ENCODE assay signal across 8 cellular contexts in genomic region chr7:158613481-158613880, GRCh38. TPM values are rescaled to one million over a fixed set of nuclear protein-coding genes. Genes with fewer than 3 reads are reported as not detected.
A peak's percentile ranks its signal among the peaks of the same experiment; 100 is the strongest.
DNase-seq lines count a peak whose midpoint lies in the region; ATAC-seq, FAIRE-seq and TF ChIP-seq lines count a peak whose summit lies in the region.
"Had no signal": no experiment of that assay in that cellular context is flagged by ENCODE, and none has a peak within 500 bp of the region (broad histone marks: within the 10 kb centered on the region; RNA-seq: fewer than 3 reads in every experiment).

No MANE protein-coding gene starts in this region.

- POLR2A ChIA-PET in GM12878 (lab: Charles Lee), result interaction anchor here (0.6 to 0.7 kb wide), 2 partner anchors 42 to 221 kb away, joined by 4 read pairs; no protein-coding TSS in a partner anchor

- CTCF ChIA-PET in GM12878 (lab: Yijun Ruan, JAX), result interaction anchor here (0.8 to 1.0 kb wide), 2 partner anchors 11 to 43 kb away, joined by 3 read pairs; no protein-coding TSS in a partner anchor

- peaks cover 0 to 3% (median 0%) of the 10 kb centered on the region in 3 donors for H3K9me3 Mint-ChIP-seq in IgD-negative memory B cell

- WGBS in GM23248 (ENCODE audit: low coverage in 1 of 2, low lambda C conversion rate in 2 of 2, missing lambda C conversion rate in 2 of 2), 2 experiments, result 98% methylated on average over 2 of the region's 2 CpGs
- 45% methylated on average over 2 of the region's 2 CpGs for WGBS in GM12878 (ENCODE audit: insufficient coverage, insufficient replicate concordance, low lambda C conversion rate, missing lambda C conversion rate)

- H3K27ac Mint-ChIP-seq in IgD-negative memory B cell, result peak overlapping the region in 1 of 3 donors; percentile 54

- SMC1A ChIA-PET in GM12878 (lab: Charles Lee; ENCODE audit: uncharacterized antibody, unreplicated experiment), result interaction anchor here (0.7 to 1.5 kb wide), 4 partner anchors 11 to 43 kb away, joined by 3 to 4 read pairs (median 4); no protein-coding TSS in a partner anchor

- in situ Hi-C loops in GM23248 (cut with MboI), result no loop called here
- in situ Hi-C loops in GM12878 (cut with MboI), result no loop called here

- H3F3A ChIP-seq in GM23248 (ENCODE audit: insufficient read depth), result no peaks in the 10 kb centered on the region

- no peaks in the 10 kb centered on the region for H3K36me3 Mint-ChIP-seq in IgD-negative memory B cell

- no peaks in the 10 kb centered on the region for H3K79me2 ChIP-seq in GM23248 (ENCODE audit: insufficient read depth)
- H3K79me2 ChIP-seq in GM12878 (ENCODE audit: control insufficient read depth, insufficient read depth, low read length), result no peaks in the 10 kb centered on the region

- H3K9ac ChIP-seq in GM23248, result no peak overlapping the region
- H3K9ac ChIP-seq in GM12878 (ENCODE audit: control insufficient read depth, insufficient read depth, low read length), result no peak overlapping the region

- no peak for TF ChIP-seq CTCF in GM12878 (IDR thresholded peaks at IDR 0.05 in 2 of 3, conservative IDR thresholded peaks at IDR 0.05 in 1 of 3; ENCODE audit: control insufficient read depth in 2 of 3, extremely low read depth in 1 of 3, insufficient read depth in 1 of 3, low read depth in 3 of 3, low read length in 3 of 3)

- H3K9me3 ChIP-seq in GM23248 (ENCODE audit: low read depth) (no peaks in the 10 kb centered on the region), GM12878 (replicated peaks; ENCODE audit: control insufficient read depth, insufficient read depth, low read length) (no peaks in the 10 kb centered on the region)
- H3K9me3 ChIP-seq: tibial nerve had no signal

- H3K36me3 ChIP-seq in GM23248 (ENCODE audit: low read depth) (no peaks in the 10 kb centered on the region), GM12878 (ENCODE audit: control insufficient read depth in 2 of 2, insufficient read depth in 2 of 2, low read length in 1 of 2) (no peaks in the 10 kb centered on the region; a peak in 2 of 4 replicates)
- H3K36me3 ChIP-seq: tibial nerve had no signal

- peak; percentile 98 for FAIRE-seq in GM12878 (lab: Jason Lieb, UNC)

- intact Hi-C loops in GM12878 (cut with micrococcal nuclease; ENCODE audit: unreplicated experiment), result loop anchor here (2.0 to 10.0 kb wide), 3 partner anchors 43 to 361 kb away; no protein-coding TSS in a partner anchor

- H3K27ac ChIP-seq in GM23248 (no peak overlapping the region), GM12878 (ENCODE audit: control insufficient read depth, insufficient read depth) (peak overlapping the region; percentile 57)
- H3K27ac ChIP-seq: tibial nerve had no signal

- no peak for TF ChIP-seq RAD21 in GM12878 (IDR thresholded peaks at IDR 0.05; ENCODE audit: insufficient read depth, low read depth, low read length)

- H3K27me3 Mint-ChIP-seq in IgD-negative memory B cell, result peaks cover 3% of the 10 kb centered on the region

- BruUV-seq in GM12878 (replicated peaks; lab: Mats Ljungman, UMichigan), result no TSS peak

- DNase-seq in GM23248 (peak; percentile 10), GM12878 (ENCODE audit: low read depth, low spot score) (peak; percentile 79), T-helper 1 cell (no peak)
- DNase-seq in stimulated activated naive CD4-positive, alpha-beta T cell (lab: John Stamatoyannopoulos, UW), result no peak
- DNase-seq in stimulated activated CD4-positive, alpha-beta T cell treated with anti-CD3 and anti-CD28 coated beads, Interleukin-2, amount 100 ng/mL, for 24 hours, result no peak

- H3K4me1 Mint-ChIP-seq in IgD-negative memory B cell, result peaks cover 11 to 17% (median 12%) of the 10 kb centered on the region in 3 donors

- H4K20me1 ChIP-seq in GM23248 (ENCODE audit: insufficient read depth), result no peaks in the 10 kb centered on the region
- H4K20me1 ChIP-seq in GM12878 (ENCODE audit: control insufficient read depth, insufficient read depth), result no peaks in the 10 kb centered on the region

- RAD21 ChIA-PET in GM12878 (lab: Charles Lee; ENCODE audit: unreplicated experiment), result interaction anchor here (2.7 kb wide), 1 partner anchor 363 kb away, joined by 9 read pairs; no protein-coding TSS in a partner anchor

- H3K4me3 Mint-ChIP-seq in IgD-negative memory B cell, result peak overlapping the region; percentile 26 to 79 (median 48)

- no peaks in the 10 kb centered on the region for H3K9me2 ChIP-seq in GM23248 (ENCODE audit: insufficient read depth)

- no peaks in the 10 kb centered on the region; the same call in none of the 2 replicates for H3K4me1 ChIP-seq in GM23248 (ENCODE audit: insufficient read depth)
- H3K4me1 ChIP-seq in GM12878 (ENCODE audit: control insufficient read depth, insufficient read depth, low read length), result peaks cover 15% of the 10 kb centered on the region
- H3K4me1 ChIP-seq: tibial nerve had no signal

- TF ChIP-seq EP300 in GM12878 (IDR thresholded peaks at IDR 0.05; ENCODE audit: borderline replicate concordance in 1 of 2, control insufficient read depth in 1 of 2, low read depth in 2 of 2, low read length in 2 of 2), result no peak

- no peak for TF ChIP-seq POLR2A in GM12878 (IDR thresholded peaks at IDR 0.05; ENCODE audit: low read depth, low read length)

- H3K27me3 ChIP-seq in GM23248 (replicated peaks; ENCODE audit: insufficient read depth) (no peaks in the 10 kb centered on the region), GM12878 (replicated peaks in 1 of 2; ENCODE audit: control insufficient read depth in 2 of 2, insufficient read depth in 2 of 2, low read length in 1 of 2) (no peaks in the 10 kb centered on the region)
- H3K27me3 ChIP-seq: tibial nerve had no signal

- no peak overlapping the region for H3K4me2 ChIP-seq in GM23248 (ENCODE audit: unreplicated experiment)
- H3K4me2 ChIP-seq in GM12878 (ENCODE audit: control insufficient read depth, insufficient read depth), result peak overlapping the region; percentile 69

- H3K4me3 ChIP-seq in GM23248 (no peak overlapping the region), GM12878 (no peak overlapping the region; the same call in 1 of the 2 replicates)
- H3K4me3 ChIP-seq: tibial nerve had no signal

- no peak overlapping the region for H2AFZ ChIP-seq in GM23248
- H2AFZ ChIP-seq in GM12878 (ENCODE audit: control insufficient read depth, low read depth, low read length), result peak overlapping the region; percentile 47

- ATAC-seq in GM18867 (IDR thresholded peaks at IDR 0.05; ENCODE audit: unreplicated experiment), result peak; percentile 92
- peak; percentile 93 for ATAC-seq in GM12878

TF ChIP-seq in GM12878, 131 proteins besides CTCF, POLR2A, EP300 and RAD21 (continues in another document):
- no peak for TF ChIP-seq SKIL (IDR thresholded peaks at IDR 0.05; ENCODE audit: low read depth, poor library complexity, severe bottlenecking)
- TF ChIP-seq RB1 (IDR thresholded peaks at IDR 0.05; ENCODE audit: borderline replicate concordance), result no peak
- no peak for TF ChIP-seq JUNB (IDR thresholded peaks at IDR 0.05)
- no peak for TF ChIP-seq ZSCAN29 (IDR thresholded peaks at IDR 0.05)
- TF ChIP-seq ELK1 (IDR thresholded peaks at IDR 0.05; ENCODE audit: low read depth, low read length), result no peak
- TF ChIP-seq IRF4 (IDR thresholded peaks at IDR 0.05; ENCODE audit: low read depth, low read length), result no peak
- TF ChIP-seq LARP7 (IDR thresholded peaks at IDR 0.05), result no peak
- TF ChIP-seq NR2F1 (conservative IDR thresholded peaks at IDR 0.05), result no peak
- TF ChIP-seq BACH1 (IDR thresholded peaks at IDR 0.05; ENCODE audit: borderline replicate concordance), result no peak

RNA-seq across cellular contexts. Expression of gene PTPRN2, which starts 25.9 kb away (rescaled TPM):
- not detected in 2 replicates for total RNA-seq in GM23248 (2014; rRNA removed; shearing (Covaris generic))
- polyA plus RNA-seq in GM23248 (2016; fragmentation: Nextera tagmentation; extraction: Ambion mirVana) (0.13 TPM in 1 of 2 replicates, not detected in the other), IgD-negative memory B cell (1.6 TPM), GM12878 (2011; rRNA removed) (4.5 and 5.4 TPM in 2 replicates), GM12878 (2014; fragmentation: Illumina TruSeq; extraction: Trizol) (not detected in 2 replicates), GM12878 (2014; fragmentation: Nextera tagmentation; extraction: Ambion mirVana) (not detected), GM12878 (2014; rRNA removed) (not detected in 2 replicates), GM12878 (2016; fragmentation: Nextera tagmentation; extraction: Ambion mirVana) (not detected)
- 0.37 TPM in 1 of 2 replicates, not detected in the other for total RNA-seq in GM12878 (2013; cell fraction: nucleolus; rRNA removed)
- total RNA-seq in GM12878 (2014; rRNA removed) (0.11 TPM in 1 of 2 replicates, not detected in the other), GM12878 (2014; rRNA removed; fragmentation: Illumina TruSeq; extraction: Trizol) (not detected in 2 replicates), GM12878 (2021) (not detected in 2 replicates)
- 0.13 TPM for polyA plus RNA-seq in GM12878 (2011; ENCODE audit: low read depth)
- polyA plus RNA-seq in GM12878 (2011; cell fraction: cytosol; rRNA removed), result 3.6 and 4.2 TPM in 2 replicates
- polyA plus RNA-seq in GM12878 (2011; cell fraction: nucleus; rRNA removed), result 1.5 and 2.6 TPM in 2 replicates
- polyA plus RNA-seq in GM12878 (2012), result 0.19 and 0.21 TPM in 2 replicates
- polyA minus RNA-seq in GM12878 (2011; rRNA and poly(A)+ RNA removed), result 0.59 and 1.5 TPM in 2 replicates
- polyA minus RNA-seq in GM12878 (2011; cell fraction: cytosol; rRNA and poly(A)+ RNA removed), result 0.53 and 0.83 TPM in 2 replicates
- polyA minus RNA-seq in GM12878 (2011; cell fraction: nucleus; rRNA and poly(A)+ RNA removed), result 0.24 and 0.29 TPM in 2 replicates

Comparison
In these comparisons a context has a peak if more than half of its experiments do, and no peak if none do; other contexts are left out.
1. DNase-seq: peak in GM23248 (single experiment) and GM12878 (single experiment); none in stimulated activated naive CD4-positive, alpha-beta T cell (0 of 6), T-helper 1 cell (0 of 5) and stimulated activated CD4-positive, alpha-beta T cell treated with anti-CD3 and anti-CD28 coated beads, Interleukin-2, amount 100 ng/mL, for 24 hours (0 of 2).